In the genomic region with DNA sequence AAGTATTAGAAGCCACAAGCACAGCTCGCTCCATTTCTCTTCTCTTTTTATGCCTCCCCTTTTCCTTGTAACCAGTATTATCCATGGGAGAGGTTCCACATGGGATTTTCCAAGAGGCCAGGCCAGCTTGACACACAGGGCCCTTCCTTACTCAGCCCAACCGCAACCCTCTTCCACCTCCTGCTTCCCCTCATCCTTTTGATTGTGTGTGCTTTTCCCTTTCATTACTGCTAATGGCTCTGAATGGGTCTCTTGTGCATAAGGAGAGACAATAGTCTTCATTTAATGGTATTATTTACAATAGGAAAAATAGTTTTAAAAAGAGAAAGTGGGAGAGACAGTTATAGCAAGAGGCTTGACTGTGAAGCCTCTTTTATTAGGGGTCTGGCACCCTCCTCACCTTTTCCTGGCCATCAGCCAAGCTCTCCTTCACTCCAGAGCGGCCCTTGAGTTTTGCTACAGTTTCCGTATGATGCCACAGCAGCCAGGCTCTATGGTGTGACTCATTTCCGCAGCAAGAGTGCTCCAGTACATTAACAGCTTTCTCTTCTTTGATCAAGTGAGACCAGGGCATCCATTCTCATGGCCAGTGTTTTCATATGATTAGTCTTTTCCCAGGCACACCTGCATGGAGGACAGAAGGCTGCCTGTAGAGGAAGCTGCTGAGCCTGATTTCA, we compare ENCODE assay signal across 10 cellular contexts.
A peak's percentile ranks its signal among the peaks of the same experiment; 100 is the strongest.
DNase-seq lines count a peak whose midpoint lies in the region; ATAC-seq lines count a peak whose summit lies in the region.
"Had no signal": no experiment of that assay in that cellular context is flagged by ENCODE, and none has a peak within 500 bp of the region (broad histone marks: within the 10 kb centered on the region; RNA-seq: fewer than 3 reads in every experiment).

No MANE protein-coding gene starts in this region.

- ATAC-seq in GM21619 (IDR thresholded peaks at IDR 0.05; ENCODE audit: unreplicated experiment) (peak; percentile 56), GM21529 (IDR thresholded peaks at IDR 0.05; ENCODE audit: unreplicated experiment) (no peak)

- DNase-seq in DMS53 (lab: John Stamatoyannopoulos, UW) (peak; percentile 98), LoVo (ENCODE audit: low spot score) (peak; percentile 55), SHP77 treated with DMSO at 0.1 percent for 48 hours (lab: John Stamatoyannopoulos, UW) (peak; percentile 61), superior temporal gyrus (ENCODE audit: extremely low spot score) (no peak)
- no peak for DNase-seq in activated CD8-positive, alpha-beta memory T cell treated with anti-CD3 and anti-CD28 coated beads, Interleukin-2, amount 50 U/mL, for 48 hours
- no peak for DNase-seq in stimulated activated CD4-positive, alpha-beta T cell treated with anti-CD3 and anti-CD28 coated beads, Interleukin-4, amount 100 ng/mL, for 1 hour
- DNase-seq: aorta, NCI-H1694 had no signal

Comparison
In these comparisons a context has a peak if more than half of its experiments do, and no peak if none do; other contexts are left out.
1. DNase-seq: peak in DMS53 (single experiment), LoVo (single experiment) and SHP77 treated with DMSO at 0.1 percent for 48 hours (single experiment); none in activated CD8-positive, alpha-beta memory T cell treated with anti-CD3 and anti-CD28 coated beads, Interleukin-2, amount 50 U/mL, for 48 hours (single experiment), stimulated activated CD4-positive, alpha-beta T cell treated with anti-CD3 and anti-CD28 coated beads, Interleukin-4, amount 100 ng/mL, for 1 hour (single experiment) and superior temporal gyrus (single experiment).